Comparison of ENCODE assay signal across 8 cellular contexts in genomic region chr4:184649971-184650855, GRCh38. TPM values are rescaled to one million over a fixed set of nuclear protein-coding genes. Genes with fewer than 3 reads are reported as not detected.
DNase-seq lines count a peak whose midpoint lies in the region; ATAC-seq, FAIRE-seq and TF ChIP-seq lines count a peak whose summit lies in the region.

No MANE protein-coding gene starts in this region.

- CTCF ChIA-PET in HEK293T (lab: Yijun Ruan, JAX) = no interaction called here

- intact Hi-C loops in kidney (cut with DNase I) = no loop called here

- H3K36me3 ChIP-seq in kidney (ENCODE audit: control insufficient read depth in 1 of 2, insufficient read depth in 2 of 2, low read length in 2 of 2) = no peaks in the 10 kb centered on the region

- no peaks in the 10 kb centered on the region for H3K9me3 ChIP-seq in kidney (ENCODE audit: control insufficient read depth in 1 of 2, low read length in 2 of 2)

- H3K4me3 ChIP-seq in kidney (ENCODE audit: low read length in 2 of 2) = peak overlapping the region; percentile 78 to 89

- H3K9ac ChIP-seq in kidney (ENCODE audit: low read length in 2 of 2) = peak overlapping the region; percentile 76 to 93

- FAIRE-seq in kidney (lab: Jason Lieb, UNC) (no peak), RCC 7860 (lab: Jason Lieb, UNC) (no peak)

- peaks cover 19 to 22% of the 10 kb centered on the region in 2 donors for H3K4me1 ChIP-seq in kidney (ENCODE audit: control insufficient read depth in 1 of 2, insufficient read depth in 1 of 2, low read depth in 1 of 2, low read length in 2 of 2)

- H3K4me1 Mint-ChIP-seq in activated T-cell treated with anti-CD3 and anti-CD28 coated beads, Interleukin-2, amount 50 U/mL, for 4 hours (ENCODE audit: low read depth) = peaks cover 40% of the 10 kb centered on the region
- peaks cover 50% of the 10 kb centered on the region for H3K4me1 Mint-ChIP-seq in stimulated activated naive CD8-positive, alpha-beta T cell treated with anti-CD3 and anti-CD28 coated beads, Interleukin-15, amount 100 ng/mL, for 72 hours

- peak overlapping the region; percentile 85 for H3K4me3 Mint-ChIP-seq in activated T-cell treated with anti-CD3 and anti-CD28 coated beads, Interleukin-2, amount 50 U/mL, for 4 hours
- H3K4me3 Mint-ChIP-seq in stimulated activated naive CD8-positive, alpha-beta T cell treated with anti-CD3 and anti-CD28 coated beads, Interleukin-15, amount 100 ng/mL, for 72 hours = peak overlapping the region; percentile 91 to 93

- H3K27ac ChIP-seq in kidney (ENCODE audit: low read depth in 2 of 2, low read length in 2 of 2) = peak overlapping the region; percentile 54 to 68

- POLR2A ChIA-PET in HEK293T (lab: Yijun Ruan, JAX) = interaction anchor here (0.8 to 3.8 kb wide), 12 partner anchors 11 to 176 kb away, joined by 3 to 17 read pairs (median 7); partner anchors contain the start of genes CENPU and IRF2

- H3K36me3 Mint-ChIP-seq in activated T-cell treated with anti-CD3 and anti-CD28 coated beads, Interleukin-2, amount 50 U/mL, for 4 hours (ENCODE audit: insufficient read depth) = peaks cover 6% of the 10 kb centered on the region

- peak; percentile 3 to 6 for ATAC-seq in activated T-cell treated with anti-CD3 and anti-CD28 coated beads, Interleukin-2, amount 50 U/mL, for 4 hours
- ATAC-seq in stimulated activated naive CD8-positive, alpha-beta T cell treated with anti-CD3 and anti-CD28 coated beads, Interleukin-15, amount 100 ng/mL, for 72 hours = peak; percentile 2

- no peak for TF ChIP-seq CTCF in kidney (IDR thresholded peaks at IDR 0.05; ENCODE audit: borderline replicate concordance, extremely low read depth, insufficient read depth)

- H3K27me3 Mint-ChIP-seq in activated T-cell treated with anti-CD3 and anti-CD28 coated beads, Interleukin-2, amount 50 U/mL, for 4 hours (ENCODE audit: low read depth) = no peaks in the 10 kb centered on the region
- no peaks in the 10 kb centered on the region for H3K27me3 Mint-ChIP-seq in stimulated activated naive CD8-positive, alpha-beta T cell treated with anti-CD3 and anti-CD28 coated beads, Interleukin-15, amount 100 ng/mL, for 72 hours

- no peaks in the 10 kb centered on the region for H3K9me3 Mint-ChIP-seq in activated T-cell treated with anti-CD3 and anti-CD28 coated beads, Interleukin-2, amount 50 U/mL, for 4 hours
- no peaks in the 10 kb centered on the region for H3K9me3 Mint-ChIP-seq in stimulated activated naive CD8-positive, alpha-beta T cell treated with anti-CD3 and anti-CD28 coated beads, Interleukin-15, amount 100 ng/mL, for 72 hours

- DNase-seq in activated T-cell treated with anti-CD3 and anti-CD28 coated beads, Interleukin-2, amount 50 U/mL, for 4 hours = peak; percentile 11
- DNase-seq in activated T-cell treated with anti-CD3 and anti-CD28 coated beads, Interleukin-2, amount 50 U/mL, for 1 hour = no peak
- DNase-seq in HEK293T (ENCODE audit: extremely low spot score) = no peak
- DNase-seq in NCI-H1092 treated with DMSO at 0.1 percent for 48 hours (lab: John Stamatoyannopoulos, UW) = peak; percentile 57
- peak; percentile 75 for DNase-seq in astrocyte of the hippocampus (ENCODE audit: low read depth, low spot score)
- DNase-seq in kidney = no peak
- DNase-seq in stimulated activated naive CD8-positive, alpha-beta T cell treated with anti-CD3 and anti-CD28 coated beads, Interleukin-15, amount 100 ng/mL, for 72 hours = no peak
- no peak for DNase-seq in RCC 7860 (ENCODE audit: low spot score)

- H3K27ac Mint-ChIP-seq in stimulated activated naive CD8-positive, alpha-beta T cell treated with anti-CD3 and anti-CD28 coated beads, Interleukin-15, amount 100 ng/mL, for 72 hours = peak overlapping the region; percentile 78 to 97

TF ChIP-seq in HEK293T, 16 proteins besides CTCF, POLR2A, EP300 and RAD21:
- TF ChIP-seq L3MBTL2 (conservative IDR thresholded peaks at IDR 0.05) (no peak; the same call in 1 of the 2 replicates), ELF4 (IDR thresholded peaks at IDR 0.05) (no peak), CTBP1 (IDR thresholded peaks at IDR 0.05; ENCODE audit: borderline replicate concordance) (no peak), ZNF384 (IDR thresholded peaks at IDR 0.05) (no peak), LEF1 (IDR thresholded peaks at IDR 0.05; ENCODE audit: borderline replicate concordance) (no peak), SP1 (IDR thresholded peaks at IDR 0.05) (no peak), PKNOX1 (IDR thresholded peaks at IDR 0.05) (0 out of 2 replicates have a peak, but pooled peaks have one; percentile 10)

RNA-seq across cellular contexts. Expression of gene PRIMPOL, which starts 0.7 kb away (rescaled TPM):
- total RNA-seq in activated T-cell treated with anti-CD3 and anti-CD28 coated beads, Interleukin-2, amount 50 U/mL, for 4 hours = 1 to 10 TPM; 6.6 to 6.9 (median 6.7) TPM
- 13.1 TPM for total RNA-seq in kidney
- polyA plus RNA-seq in kidney (ENCODE audit: insufficient read depth, low read depth, low replicate concordance) = 10.9 TPM

RNA-seq across cellular contexts. Expression of gene CASP3, which starts 1.0 kb away (rescaled TPM):
- total RNA-seq in activated T-cell treated with anti-CD3 and anti-CD28 coated beads, Interleukin-2, amount 50 U/mL, for 4 hours = 10 to 100 TPM; 38.0 to 39.5 (median 38.6) TPM
- total RNA-seq in kidney = 22.4 TPM
- 7.3 TPM for polyA plus RNA-seq in kidney (ENCODE audit: insufficient read depth, low read depth, low replicate concordance)

Comparison
In these comparisons a context has a peak if more than half of its experiments do, and no peak if none do; other contexts are left out.
1. DNase-seq: peak in activated T-cell treated with anti-CD3 and anti-CD28 coated beads, Interleukin-2, amount 50 U/mL, for 4 hours (single experiment), NCI-H1092 treated with DMSO at 0.1 percent for 48 hours (single experiment) and astrocyte of the hippocampus (single experiment); none in activated T-cell treated with anti-CD3 and anti-CD28 coated beads, Interleukin-2, amount 50 U/mL, for 1 hour (single experiment), HEK293T (single experiment), kidney (single experiment), stimulated activated naive CD8-positive, alpha-beta T cell treated with anti-CD3 and anti-CD28 coated beads, Interleukin-15, amount 100 ng/mL, for 72 hours (0 of 2) and RCC 7860 (single experiment).